ENCODE assay signal across 1 cellular context in genomic region chr13:58369941-58370340, GRCh38.
TF ChIP-seq lines count a peak whose summit lies in the region.

No MANE protein-coding gene starts in this region.

TF ChIP-seq in GM23338, 12 proteins besides CTCF, POLR2A, EP300 and RAD21 (continued from another document):
- TF ChIP-seq ZNF462 (CRISPR knock-in tag; IDR thresholded peaks at IDR 0.05): no peak
- no peak for TF ChIP-seq EZH2phosphoT487 (IDR thresholded peaks at IDR 0.05; ENCODE audit: unreplicated experiment)
- TF ChIP-seq CREB1 (CRISPR knock-in tag; IDR thresholded peaks at IDR 0.05; ENCODE audit: low read depth): no peak
- TF ChIP-seq EZH2 (IDR thresholded peaks at IDR 0.05; ENCODE audit: low read depth, unreplicated experiment): no peak
TF ChIP-seq in GM23338: peak in this region for 0.
